ENCODE assay signal across 8 cellular contexts in genomic region chr16:50841081-50841886, GRCh38.
DNase-seq lines count a peak whose midpoint lies in the region; ATAC-seq, FAIRE-seq and TF ChIP-seq lines count a peak whose summit lies in the region.

No MANE protein-coding gene starts in this region.

- DNase-seq in cardiac muscle cell (ENCODE audit: low read depth in 1 of 2, low spot score in 1 of 2) (peak; percentile 43 to 47), cardiac septum (ENCODE audit: low spot score) (no peak), astrocyte (ENCODE audit: low read depth) (peak; percentile 46), thoracic aorta (ENCODE audit: low spot score) (no peak), hippocampal formation (lab: John Stamatoyannopoulos, UW) (no peak)
- DNase-seq in naive thymus-derived CD4-positive, alpha-beta T cell, result peak; percentile 11 to 44 (median 31)

- H3K36me3 ChIP-seq in cardiac muscle cell (no peaks in the 10 kb centered on the region), astrocyte (ENCODE audit: insufficient read depth, low read length) (no peaks in the 10 kb centered on the region), thoracic aorta (no peaks in the 10 kb centered on the region)
- no peaks in the 10 kb centered on the region for H3K36me3 ChIP-seq in naive thymus-derived CD4-positive, alpha-beta T cell (ENCODE audit: control insufficient read depth in 2 of 3, insufficient read depth in 3 of 3, low read length in 3 of 3)

- no peak overlapping the region for H3K27ac Mint-ChIP-seq in astrocyte (ENCODE audit: unreplicated experiment)
- peak overlapping the region in 5 of 9 donors; percentile 20 to 87 (median 53) for H3K27ac Mint-ChIP-seq in naive thymus-derived CD4-positive, alpha-beta T cell

- H3K27me3 ChIP-seq in cardiac muscle cell (peaks cover 25% of the 10 kb centered on the region), astrocyte (ENCODE audit: insufficient read depth, low read length) (peaks cover 12% of the 10 kb centered on the region), thoracic aorta (replicated peaks; ENCODE audit: insufficient read depth) (no peaks in the 10 kb centered on the region)
- H3K27me3 ChIP-seq in naive thymus-derived CD4-positive, alpha-beta T cell (ENCODE audit: control insufficient read depth in 2 of 2, insufficient read depth in 2 of 2, low read length in 2 of 2), result no peaks in the 10 kb centered on the region

- peaks cover 13% of the 10 kb centered on the region for H3K4me1 Mint-ChIP-seq in astrocyte (ENCODE audit: low read depth, unreplicated experiment)
- H3K4me1 Mint-ChIP-seq in naive thymus-derived CD4-positive, alpha-beta T cell, result peaks cover 10 to 24% (median 12%) of the 10 kb centered on the region in 7 donors

- no peak for TF ChIP-seq CTCF in cardiac muscle cell (IDR thresholded peaks at IDR 0.05; ENCODE audit: low read depth, low read length)
- no peak for TF ChIP-seq CTCF in astrocyte (IDR thresholded peaks at IDR 0.05; ENCODE audit: insufficient read depth, low read depth, low read length)
- no peak for TF ChIP-seq CTCF in thoracic aorta (IDR thresholded peaks at IDR 0.05)

- H3K27me3 Mint-ChIP-seq in astrocyte (ENCODE audit: low read depth, unreplicated experiment), result peaks cover 28% of the 10 kb centered on the region
- H3K27me3 Mint-ChIP-seq in naive thymus-derived CD4-positive, alpha-beta T cell, result peaks cover 0 to 44% (median 0%) of the 10 kb centered on the region in 5 donors

- CTCF ChIA-PET in naive thymus-derived CD4-positive, alpha-beta T cell (lab: Charles Lee), result interaction anchor here (0.9 kb wide), 1 partner anchor 35 kb away, joined by 5 read pairs; no protein-coding TSS in a partner anchor

- no peaks in the 10 kb centered on the region for H3K79me2 ChIP-seq in astrocyte (ENCODE audit: insufficient read depth, low read length)

- peak overlapping the region; percentile 16 for H2AFZ ChIP-seq in astrocyte (ENCODE audit: low read depth, low read length)

- no peak overlapping the region for H3K9ac ChIP-seq in astrocyte (ENCODE audit: low read length)

- H3K4me3 ChIP-seq in cardiac muscle cell (peak overlapping the region; percentile 9), astrocyte (ENCODE audit: insufficient read depth, low read depth, low read length) (peak overlapping the region; percentile 34), thoracic aorta (peak overlapping the region; percentile 57)
- peak overlapping the region; percentile 50 for H3K4me3 ChIP-seq in naive thymus-derived CD4-positive, alpha-beta T cell (ENCODE audit: low read length)

- no peak overlapping the region for H3K27ac ChIP-seq in cardiac muscle cell
- H3K27ac ChIP-seq in astrocyte (ENCODE audit: low read depth, low read length), result no peak overlapping the region
- H3K27ac ChIP-seq in naive thymus-derived CD4-positive, alpha-beta T cell (ENCODE audit: low read depth, low read length), result no peak overlapping the region
- H3K27ac ChIP-seq in thoracic aorta, result no peak overlapping the region

- peak overlapping the region; percentile 65 for H3K4me3 Mint-ChIP-seq in astrocyte (ENCODE audit: unreplicated experiment)
- peak overlapping the region; percentile 68 to 93 (median 86) for H3K4me3 Mint-ChIP-seq in naive thymus-derived CD4-positive, alpha-beta T cell

- POLR2A ChIA-PET in naive thymus-derived CD4-positive, alpha-beta T cell (lab: Charles Lee), result no interaction called here

- no peak for FAIRE-seq in astrocyte (lab: Jason Lieb, UNC)

- no peaks in the 10 kb centered on the region for H3K9me3 Mint-ChIP-seq in astrocyte (ENCODE audit: unreplicated experiment)
- H3K9me3 Mint-ChIP-seq in naive thymus-derived CD4-positive, alpha-beta T cell, result no peaks in the 10 kb centered on the region

- no peaks in the 10 kb centered on the region for H4K20me1 ChIP-seq in astrocyte (ENCODE audit: insufficient read depth, low read length)

- no peaks in the 10 kb centered on the region for H3K9me3 ChIP-seq in cardiac muscle cell (ENCODE audit: low read depth)
- no peaks in the 10 kb centered on the region for H3K9me3 ChIP-seq in astrocyte (ENCODE audit: insufficient read depth, low read depth, low read length)
- H3K9me3 ChIP-seq in naive thymus-derived CD4-positive, alpha-beta T cell (ENCODE audit: control insufficient read depth in 2 of 3, low read length in 3 of 3), result no peaks in the 10 kb centered on the region
- H3K9me3 ChIP-seq in thoracic aorta, result no peaks in the 10 kb centered on the region

- peak; percentile 82 for ATAC-seq in naive thymus-derived CD4-positive, alpha-beta T cell
- ATAC-seq in thoracic aorta (ENCODE audit: insufficient number of reproducible peaks, low FRiP score, low read depth) (no peak), GM21786 (IDR thresholded peaks at IDR 0.05; ENCODE audit: unreplicated experiment) (no peak), GM18870 (IDR thresholded peaks at IDR 0.05; ENCODE audit: unreplicated experiment) (no peak)

- peak overlapping the region; percentile 82 for H3K4me2 ChIP-seq in astrocyte (ENCODE audit: low read length)

- H3K4me1 ChIP-seq in cardiac muscle cell (ENCODE audit: low read depth) (no peaks in the 10 kb centered on the region), astrocyte (ENCODE audit: insufficient read depth, low read length) (peaks cover 5% of the 10 kb centered on the region), thoracic aorta (ENCODE audit: control insufficient read depth in 1 of 2, low read depth in 2 of 2) (no peaks in the 10 kb centered on the region)
- peaks cover 5 to 6% of the 10 kb centered on the region in 2 donors for H3K4me1 ChIP-seq in naive thymus-derived CD4-positive, alpha-beta T cell (ENCODE audit: control insufficient read depth in 2 of 2, insufficient read depth in 2 of 2, low read length in 2 of 2)

- intact Hi-C loops in cardiac septum (cut with DNase I), result no loop called here
- intact Hi-C loops in naive thymus-derived CD4-positive, alpha-beta T cell (cut with micrococcal nuclease), result no loop called here

- no peaks in the 10 kb centered on the region for H3K36me3 Mint-ChIP-seq in astrocyte (ENCODE audit: low read depth, unreplicated experiment)
- no peaks in the 10 kb centered on the region for H3K36me3 Mint-ChIP-seq in naive thymus-derived CD4-positive, alpha-beta T cell

Comparison
In these comparisons a context has a peak if more than half of its experiments do, and no peak if none do; other contexts are left out.
1. DNase-seq: peak in cardiac muscle cell (2 of 2), astrocyte (single experiment) and naive thymus-derived CD4-positive, alpha-beta T cell (9 of 9); none in cardiac septum (single experiment), thoracic aorta (single experiment) and hippocampal formation (0 of 2).
2. Peak in every context shown above with its lines, with median percentiles within 50 percentile points of each other: H3K4me3 ChIP-seq.